In the genomic region with DNA sequence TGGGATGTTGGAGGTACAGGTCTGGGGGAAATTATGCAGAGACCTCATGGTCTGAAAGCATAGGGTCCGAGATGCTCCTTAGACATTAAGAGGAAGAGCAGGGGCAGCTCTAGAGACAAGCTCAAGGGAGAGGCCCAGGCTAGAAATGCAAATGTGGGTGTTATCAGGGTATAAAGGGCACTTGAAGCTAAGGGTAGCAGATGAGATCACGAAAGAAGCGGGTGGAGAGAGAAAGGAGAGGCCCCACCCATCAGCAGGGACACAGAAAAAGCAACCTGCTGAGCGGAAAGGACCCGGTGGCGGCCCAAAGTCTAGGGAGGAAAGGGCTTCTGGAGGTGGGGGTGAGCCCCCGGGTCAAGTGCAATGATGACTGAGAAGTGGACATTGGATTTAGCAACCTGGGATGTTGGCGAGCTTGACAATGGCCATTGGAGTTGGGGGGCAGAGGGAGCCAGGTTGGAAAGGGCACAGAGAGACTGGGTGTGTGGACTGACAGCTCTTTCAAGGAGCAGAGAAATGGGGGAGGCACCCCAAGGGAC, we compare ENCODE assay signal across 1 cellular context.
TF ChIP-seq lines count a peak whose summit lies in the region.

No MANE protein-coding gene starts in this region.

TF ChIP-seq in H1, 55 proteins besides CTCF, POLR2A, EP300 and RAD21:
- no peak for TF ChIP-seq JUND (IDR thresholded peaks at IDR 0.05; ENCODE audit: low read length)
- TF ChIP-seq MAFK (IDR thresholded peaks at IDR 0.05; ENCODE audit: low read depth, low read length), result no peak
- no peak for TF ChIP-seq CTBP2 (IDR thresholded peaks at IDR 0.05; ENCODE audit: borderline replicate concordance, insufficient read depth, insufficient read length, low read length)
- no peak for TF ChIP-seq SAP30 (IDR thresholded peaks at IDR 0.05; ENCODE audit: insufficient read depth, insufficient replicate concordance, low read length)
- TF ChIP-seq SP1 (IDR thresholded peaks at IDR 0.05; ENCODE audit: low read depth, low read length), result no peak
- no peak for TF ChIP-seq SIN3A (conservative IDR thresholded peaks at IDR 0.05 in 1 of 2, IDR thresholded peaks at IDR 0.05 in 1 of 2; ENCODE audit: low read depth in 1 of 2, low read length in 2 of 2)
- TF ChIP-seq ATF2 (IDR thresholded peaks at IDR 0.05; ENCODE audit: low read length), result no peak
- TF ChIP-seq SUZ12 (IDR thresholded peaks at IDR 0.05; ENCODE audit: low read length), result no peak
